29 cellular contexts compared by ENCODE assay signal in the genomic region with DNA sequence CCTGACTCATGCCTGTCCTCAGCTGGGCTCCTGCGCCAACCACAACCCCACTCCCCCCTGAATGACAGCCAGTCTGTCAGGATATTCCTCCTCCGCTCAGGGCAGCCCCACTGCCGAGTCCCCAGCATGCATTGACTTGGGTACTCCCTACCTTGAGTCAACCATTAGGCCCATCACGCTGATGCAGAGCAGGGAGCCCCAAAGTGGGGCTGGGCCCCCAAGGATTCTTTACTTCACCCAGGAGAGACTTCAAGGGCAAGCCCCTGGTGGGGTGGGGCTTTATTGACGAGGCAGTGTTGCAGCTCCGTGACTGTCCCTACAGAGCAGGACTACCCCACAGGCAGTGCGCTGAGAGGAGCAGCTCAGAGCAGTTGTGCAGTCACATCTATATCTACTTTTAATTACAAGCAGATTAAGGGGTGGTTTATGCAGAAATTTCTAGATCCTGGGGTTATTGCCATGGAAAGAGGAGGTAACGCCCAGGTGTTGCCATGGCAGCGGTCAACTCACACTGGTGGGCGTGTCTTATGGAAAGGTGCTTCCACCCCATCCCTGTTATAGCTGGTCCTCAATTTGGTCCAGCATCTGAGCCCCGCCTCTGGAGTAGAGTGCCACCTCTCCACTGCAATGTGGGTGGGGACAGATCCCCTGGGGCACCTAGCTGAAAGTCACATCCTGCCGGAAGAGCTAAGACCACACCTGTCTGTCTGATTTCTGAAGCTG. TPM values are rescaled to one million over a fixed set of nuclear protein-coding genes. Genes with fewer than 3 reads are reported as not detected.
"Had no signal": no experiment of that assay in that cellular context is flagged by ENCODE, and none has a peak within 500 bp of the region (broad histone marks: within the 10 kb centered on the region; RNA-seq: fewer than 3 reads in every experiment).

No MANE protein-coding gene starts in this region.

- DNase-seq: activated CD4-positive, alpha-beta T cell treated with anti-CD3 and anti-CD28 coated beads for 4 hours; activated CD4-positive, alpha-beta T cell treated with anti-CD3 and anti-CD28 coated beads, Interleukin-2, amount 50 U/mL, for 4 hours; activated CD8-positive, alpha-beta memory T cell treated with anti-CD3 and anti-CD28 coated beads for 24 hours; activated effector memory CD4-positive, alpha-beta T cell treated with Interleukin-2 at 50 U/mL for 16 hours; activated naive CD4-positive, alpha-beta T cell treated with anti-CD3 and anti-CD28 coated beads for 36 hours; activated naive CD8-positive, alpha-beta T cell treated with anti-CD3 and anti-CD28 coated beads for 36 hours; adrenal gland; cortex of kidney; effector memory CD8-positive, alpha-beta T cell; erythroblast; islet precursor cell; mammary epithelial cell; occipital lobe; small intestine; stimulated activated CD4-positive, alpha-beta T cell treated with anti-CD3 and anti-CD28 coated beads, Interleukin-1b, Interleukin-23, amount 100 ng/mL, for 48 hours; stimulated activated CD4-positive, alpha-beta T cell treated with anti-CD3 and anti-CD28 coated beads, Interleukin-4, amount 100 ng/mL, for 4 hours; stimulated activated CD8-positive, alpha-beta memory T cell treated with anti-CD3 and anti-CD28 coated beads, Interleukin-4, amount 100 ng/mL, for 48 hours; stimulated activated naive CD4-positive, alpha-beta T cell; T-helper 9 cell had no signal

- H3K9me3 ChIP-seq: adrenal gland, ascending aorta, gastrocnemius medialis, right lobe of liver had no signal

- H3K4me2 ChIP-seq: hepatocyte had no signal

- H3K4me1 Mint-ChIP-seq: activated naive CD8-positive, alpha-beta T cell treated with anti-CD3 and anti-CD28 coated beads for 36 hours had no signal

- H3K36me3 Mint-ChIP-seq: activated naive CD8-positive, alpha-beta T cell treated with anti-CD3 and anti-CD28 coated beads for 36 hours; brain had no signal

- H3K4me1 ChIP-seq: adrenal gland, ascending aorta, gastrocnemius medialis, right lobe of liver had no signal

- H3K27ac ChIP-seq: adrenal gland, ascending aorta, cardiac muscle cell, gastrocnemius medialis, hepatocyte, right lobe of liver, tibial nerve, VCaP had no signal

- H3K36me3 ChIP-seq: adrenal gland, ascending aorta, cardiac muscle cell, gastrocnemius medialis, right lobe of liver, tibial nerve had no signal

- H3K79me2 ChIP-seq: hepatocyte had no signal

- H3K27me3 Mint-ChIP-seq: activated naive CD8-positive, alpha-beta T cell treated with anti-CD3 and anti-CD28 coated beads for 36 hours; effector memory CD8-positive, alpha-beta T cell had no signal

- H3K27me3 ChIP-seq: adrenal gland, ascending aorta, cardiac muscle cell, hepatocyte, right lobe of liver had no signal

- H3K27ac Mint-ChIP-seq: activated naive CD4-positive, alpha-beta T cell treated with anti-CD3 and anti-CD28 coated beads for 36 hours; activated naive CD8-positive, alpha-beta T cell treated with anti-CD3 and anti-CD28 coated beads for 36 hours; effector memory CD8-positive, alpha-beta T cell had no signal

- ATAC-seq: effector memory CD8-positive, alpha-beta T cell; gastrocnemius medialis; right lobe of liver had no signal

- H3K9me3 Mint-ChIP-seq: activated naive CD4-positive, alpha-beta T cell treated with anti-CD3 and anti-CD28 coated beads for 36 hours; activated naive CD8-positive, alpha-beta T cell treated with anti-CD3 and anti-CD28 coated beads for 36 hours had no signal

- H2AFZ ChIP-seq: hepatocyte had no signal

- H3K4me3 ChIP-seq: adrenal gland, ascending aorta, cardiac muscle cell, gastrocnemius medialis, hepatocyte, right lobe of liver, tibial nerve had no signal

- H3K4me3 Mint-ChIP-seq: activated naive CD4-positive, alpha-beta T cell treated with anti-CD3 and anti-CD28 coated beads for 36 hours; activated naive CD8-positive, alpha-beta T cell treated with anti-CD3 and anti-CD28 coated beads for 36 hours; brain; effector memory CD8-positive, alpha-beta T cell had no signal

RNA-seq across cellular contexts. Expression of gene FCN1, which starts 32.1 kb away (rescaled TPM):
- total RNA-seq: activated naive CD4-positive, alpha-beta T cell treated with anti-CD3 and anti-CD28 coated beads for 36 hours; activated naive CD8-positive, alpha-beta T cell treated with anti-CD3 and anti-CD28 coated beads for 36 hours; ascending aorta; cardiac muscle cell; hepatocyte; mammary epithelial cell; T-helper 1 cell treated with Interleukin-12 subunit alpha and Interleukin-12 subunit beta and Interleukin-4 antibody, amounts not matched to agents 30 ng/mL and 1 ng/mL, for 36 hours had no signal
- polyA plus RNA-seq: cardiac muscle cell, hepatocyte, mammary epithelial cell, neural cell had no signal
